Comparison of ENCODE assay signal across 13 cellular contexts in genomic region chr11:132864811-132865576, GRCh38.
"Had no signal": no experiment of that assay in that cellular context is flagged by ENCODE, and none has a peak within 500 bp of the region (broad histone marks: within the 10 kb centered on the region; RNA-seq: fewer than 3 reads in every experiment).

No MANE protein-coding gene starts in this region.

- FAIRE-seq: endometrium had no signal

- DNase-seq: activated CD4-positive, alpha-beta T cell treated with anti-CD3 and anti-CD28 coated beads for 48 hours; cerebellar nuclear complex; left ventricle myocardium superior; nucleus accumbens; stimulated activated CD4-positive, alpha-beta T cell treated with anti-CD3 and anti-CD28 coated beads, Interleukin-4, amount 100 ng/mL, for 1 hour; T-cell had no signal

- H3K36me3 Mint-ChIP-seq: activated naive CD4-positive, alpha-beta T cell treated with anti-CD3 and anti-CD28 coated beads, Interleukin-2, amount 50 U/mL, for 24 hours; T-cell had no signal

- H3K4me3 Mint-ChIP-seq: activated naive CD4-positive, alpha-beta T cell treated with anti-CD3 and anti-CD28 coated beads, Interleukin-2, amount 50 U/mL, for 24 hours; stimulated activated naive CD8-positive, alpha-beta T cell treated with anti-CD3 and anti-CD28 coated beads, Interleukin-15, Interleukin-2, amounts not matched to agents 100 ng/mL and 50 ng/mL, for 24 hours; T-cell had no signal

- H3K9me3 Mint-ChIP-seq: activated T-helper 2 cell treated with anti-CD3 and anti-CD28 coated beads, Interferon-gamma antibody, Interleukin-2, Interleukin-4, amounts not matched to agents 10 μg/mL and 5 μg/mL and 100 μg/mL, durations not matched to agents 14 hours and 24 hours and 36 hours; stimulated activated naive CD8-positive, alpha-beta T cell treated with anti-CD3 and anti-CD28 coated beads, Interleukin-15, Interleukin-2, amounts not matched to agents 100 ng/mL and 50 ng/mL, for 24 hours had no signal

- ATAC-seq: esophagus mucosa, left ventricle myocardium superior, T-cell had no signal

- H3K27ac Mint-ChIP-seq: activated T-helper 2 cell treated with anti-CD3 and anti-CD28 coated beads, Interferon-gamma antibody, Interleukin-2, Interleukin-4, amounts not matched to agents 10 μg/mL and 5 μg/mL and 100 μg/mL, durations not matched to agents 14 hours and 24 hours and 36 hours; stimulated activated naive CD8-positive, alpha-beta T cell treated with anti-CD3 and anti-CD28 coated beads, Interleukin-15, Interleukin-2, amounts not matched to agents 100 ng/mL and 50 ng/mL, for 24 hours; T-cell had no signal

- H3K9me3 ChIP-seq: upper lobe of left lung had no signal

- H3K4me1 ChIP-seq: upper lobe of left lung had no signal

- H3K27ac ChIP-seq: upper lobe of left lung, VCaP had no signal

- H3K27me3 ChIP-seq: upper lobe of left lung had no signal

- H3K36me3 ChIP-seq: upper lobe of left lung had no signal

- H3K4me3 ChIP-seq: upper lobe of left lung had no signal

- H3K4me1 Mint-ChIP-seq: activated naive CD4-positive, alpha-beta T cell treated with anti-CD3 and anti-CD28 coated beads, Interleukin-2, amount 50 U/mL, for 24 hours; T-cell had no signal

- H3K27me3 Mint-ChIP-seq: activated naive CD4-positive, alpha-beta T cell treated with anti-CD3 and anti-CD28 coated beads, Interleukin-2, amount 50 U/mL, for 24 hours; stimulated activated naive CD8-positive, alpha-beta T cell treated with anti-CD3 and anti-CD28 coated beads, Interleukin-15, Interleukin-2, amounts not matched to agents 100 ng/mL and 50 ng/mL, for 24 hours had no signal
